ENCODE assay signal across 8 cellular contexts in the genomic region with DNA sequence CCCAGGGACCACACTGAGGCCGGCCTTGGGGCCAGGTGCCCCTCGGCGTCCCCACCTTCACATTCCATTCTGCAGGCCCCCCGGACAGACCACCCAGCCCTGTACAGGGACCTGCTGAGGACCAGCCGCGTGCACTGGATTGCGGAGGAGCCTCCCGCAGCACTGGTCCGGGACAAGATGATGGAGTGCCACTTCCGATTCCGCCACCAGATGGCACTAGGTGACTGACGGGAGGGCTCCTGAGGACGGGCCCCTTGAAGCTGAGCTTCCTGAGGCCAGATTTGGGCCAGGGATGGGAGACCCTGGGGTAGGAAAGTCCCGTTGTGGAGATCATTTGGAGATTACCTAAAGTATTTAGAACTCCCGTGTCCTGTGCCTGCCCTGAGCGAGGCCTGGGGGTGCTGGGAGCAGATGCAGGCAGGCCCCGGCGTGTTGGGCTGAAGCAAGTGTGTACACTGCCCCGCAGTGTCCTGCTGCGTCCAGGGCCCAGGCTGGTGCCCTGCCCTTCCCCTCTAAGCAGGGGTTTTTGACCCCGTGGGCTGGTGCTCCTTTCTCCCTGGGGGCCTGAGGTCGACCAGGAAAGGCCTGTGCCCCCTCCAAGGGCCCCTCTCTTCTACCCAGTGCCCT. TPM values are rescaled to one million over a fixed set of nuclear protein-coding genes. Genes with fewer than 3 reads are reported as not detected.
A peak's percentile ranks its signal among the peaks of the same experiment; 100 is the strongest.
DNase-seq lines count a peak whose midpoint lies in the region; ATAC-seq, FAIRE-seq and TF ChIP-seq lines count a peak whose summit lies in the region.

No MANE protein-coding gene starts in this region.

- no peaks in the 10 kb centered on the region for H3K27me3 ChIP-seq in pancreas
- no peaks in the 10 kb centered on the region for H3K27me3 ChIP-seq in vagina

- TF ChIP-seq POLR2A in vagina (IDR thresholded peaks at IDR 0.05), result no peak

- H3K9me3 ChIP-seq in pancreas (no peaks in the 10 kb centered on the region), vagina (no peaks in the 10 kb centered on the region)

- WGBS in pancreas, 2 donors, result 51 to 58% methylated on average over 22 of the region's 22 CpGs

- H3K27ac ChIP-seq in pancreas (no peak overlapping the region), vagina (no peak overlapping the region)

- ATAC-seq in pancreas (peak; percentile 26 to 46 (median 34)), GM18520 (IDR thresholded peaks at IDR 0.05; ENCODE audit: unreplicated experiment) (no peak)

- FAIRE-seq in RCC 7860 (lab: Jason Lieb, UNC), result no peak
- no peak for FAIRE-seq in pancreas (lab: Jason Lieb, UNC)

- TF ChIP-seq CTCF in AG09319 (IDR thresholded peaks at IDR 0.05; ENCODE audit: low read depth, low read length), result peak; percentile 81
- peak; percentile 47 for TF ChIP-seq CTCF in GM20000 (IDR thresholded peaks at IDR 0.05; ENCODE audit: extremely low read depth, missing control alignments)
- peak; percentile 67 to 73 (median 68) for TF ChIP-seq CTCF in pancreas (IDR thresholded peaks at IDR 0.05)
- TF ChIP-seq CTCF in vagina (IDR thresholded peaks at IDR 0.05), result peak; percentile 44 to 65 (median 54)

- H3K4me1 ChIP-seq in pancreas (peaks cover 7 to 13% (median 10%) of the 10 kb centered on the region in 3 donors), vagina (peaks cover 12% of the 10 kb centered on the region)

- H3K36me3 ChIP-seq in pancreas (peaks cover 0 to 25% (median 15%) of the 10 kb centered on the region in 3 donors), vagina (peaks cover 0 to 61% of the 10 kb centered on the region in 2 donors)

- intact Hi-C loops in pancreas (cut with DNase I), result loop anchor here in 1 of 3 donors (10.0 kb wide), 1 partner anchor 189 kb away; no protein-coding TSS in a partner anchor
- intact Hi-C loops in vagina (cut with DNase I), result no loop called here

- H3K4me3 ChIP-seq in pancreas (no peak overlapping the region), vagina (no peak overlapping the region)

- no peak for DNase-seq in AG09319 (ENCODE audit: extremely low read depth, low read depth)
- DNase-seq in GM20000 (ENCODE audit: low spot score), result peak; percentile 83
- peak; percentile 38 for DNase-seq in RCC 7860 (ENCODE audit: low spot score)
- DNase-seq in activated naive CD4-positive, alpha-beta T cell (lab: John Stamatoyannopoulos, UW), result peak in 3 of 4 experiments; percentile 35 to 49 (median 38)
- peak; percentile 32 for DNase-seq in foreskin melanocyte
- peak; percentile 46 to 89 (median 78) for DNase-seq in pancreas
- DNase-seq in vagina (ENCODE audit: extremely low spot score in 2 of 2), result no peak

RNA-seq across cellular contexts. Expression of a gene that starts 20.0 kb away (rescaled TPM):
- 10 to 100 TPM; 15.0 to 27.6 (median 20.8) TPM for total RNA-seq in pancreas
- 10 to 100 TPM; 53.9 to 58.0 TPM for polyA plus RNA-seq in pancreas
- total RNA-seq in vagina, result 37.1 TPM

RNA-seq across cellular contexts. Expression of a gene that starts 58.8 kb away (rescaled TPM):
- total RNA-seq in pancreas (under 1 TPM in 5 of 6 donors, not detected in 1; 0.12 to 0.75 (median 0.35) TPM), vagina (2.2 TPM)
- under 1 TPM; 0.16 to 0.23 TPM for polyA plus RNA-seq in pancreas

Comparison
In these comparisons a context has a peak if more than half of its experiments do, and no peak if none do; other contexts are left out.
1. DNase-seq: peak in GM20000 (single experiment), RCC 7860 (single experiment), activated naive CD4-positive, alpha-beta T cell (3 of 4), foreskin melanocyte (single experiment) and pancreas (6 of 6); none in AG09319 (single experiment) and vagina (0 of 2).
2. Peak in every context shown above with its lines, with median percentiles within 50 percentile points of each other: CTCF ChIP-seq.